8 cellular contexts compared by ENCODE assay signal in the genomic region with DNA sequence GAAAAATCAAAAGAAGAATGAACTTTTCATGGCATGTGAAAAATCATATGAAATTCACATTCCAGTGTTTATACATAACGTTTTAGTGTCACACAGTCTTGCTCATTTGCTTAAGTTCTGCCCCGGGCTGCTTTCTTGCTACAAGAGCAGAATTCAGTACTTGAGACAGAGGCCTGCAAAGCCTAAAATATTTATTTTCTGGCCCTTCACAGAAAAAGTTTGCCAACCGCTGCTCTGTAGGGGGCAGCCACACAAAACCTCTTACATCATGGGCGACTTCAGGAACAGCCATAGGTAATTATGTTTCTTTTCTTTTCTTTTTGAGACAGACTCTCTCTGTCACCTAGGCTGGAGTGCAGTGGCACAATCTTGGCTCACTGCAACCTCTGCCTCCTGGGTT. TPM values are rescaled to one million over a fixed set of nuclear protein-coding genes. Genes with fewer than 3 reads are reported as not detected.
DNase-seq lines count a peak whose midpoint lies in the region; ATAC-seq and TF ChIP-seq lines count a peak whose summit lies in the region.

No MANE protein-coding gene starts in this region.

- H3K9me3 Mint-ChIP-seq in activated CD8-positive, alpha-beta T cell treated with anti-CD3 and anti-CD28 coated beads for 36 hours: no peaks in the 10 kb centered on the region

- POLR2A ChIA-PET in activated CD8-positive, alpha-beta T cell treated with anti-CD3 and anti-CD28 coated beads for 36 hours (lab: Charles Lee): interaction anchor here (1.1 to 1.4 kb wide), 3 partner anchors 11 to 96 kb away, joined by 3 to 4 read pairs (median 4); partner anchors contain the start of gene ARL2

- no peak for ATAC-seq in activated CD8-positive, alpha-beta T cell treated with anti-CD3 and anti-CD28 coated beads for 36 hours
- no peak for ATAC-seq in GM18907 (IDR thresholded peaks at IDR 0.05; ENCODE audit: unreplicated experiment)

- peak overlapping the region; percentile 85 for H3K4me2 ChIP-seq in skeletal muscle satellite cell (ENCODE audit: low read length)

- H3K36me3 Mint-ChIP-seq in activated CD8-positive, alpha-beta T cell treated with anti-CD3 and anti-CD28 coated beads for 36 hours (ENCODE audit: low read depth): peaks cover 1% of the 10 kb centered on the region

- H3K4me1 ChIP-seq in HUES48 (ENCODE audit: control insufficient read depth, insufficient read depth, low read length) (peaks cover 12% of the 10 kb centered on the region; the same call in 1 of the 2 replicates), right atrium auricular region (peaks cover 0 to 34% of the 10 kb centered on the region in 2 donors), skeletal muscle satellite cell (ENCODE audit: control insufficient read depth, insufficient read depth, low read length) (peaks cover 19% of the 10 kb centered on the region)

- peak overlapping the region; percentile 65 for H3K4me3 ChIP-seq in HUES48 (ENCODE audit: low read depth, low read length)
- peak overlapping the region; percentile 45 to 84 for H3K4me3 ChIP-seq in right atrium auricular region
- peak overlapping the region; percentile 67 for H3K4me3 ChIP-seq in skeletal muscle satellite cell (ENCODE audit: low read length)

- TF ChIP-seq CTCF in C4-2B (conservative IDR thresholded peaks at IDR 0.05) (no peak), right atrium auricular region (IDR thresholded peaks at IDR 0.05) (no peak)
- TF ChIP-seq CTCF in activated CD8-positive, alpha-beta T cell treated with anti-CD3 and anti-CD28 coated beads for 36 hours (IDR thresholded peaks at IDR 0.05): peak; percentile 20

- peaks cover 24% of the 10 kb centered on the region for H3K4me1 Mint-ChIP-seq in activated CD8-positive, alpha-beta T cell treated with anti-CD3 and anti-CD28 coated beads for 36 hours (ENCODE audit: low read depth)

- peak; percentile 33 for DNase-seq in activated CD8-positive, alpha-beta T cell treated with anti-CD3 and anti-CD28 coated beads for 36 hours
- DNase-seq in right atrium auricular region (ENCODE audit: low spot score) (no peak), posterior vena cava (ENCODE audit: low spot score) (no peak), activated gamma-delta T cell treated with Interleukin-2 at 50 U/mL for 16 hours (no peak)

- no peak overlapping the region; the same call in 1 of the 2 replicates for H3K9ac ChIP-seq in HUES48 (ENCODE audit: low read depth, low read length)
- H3K9ac ChIP-seq in skeletal muscle satellite cell (ENCODE audit: low read depth, low read length): peak overlapping the region; percentile 72

- H3K27me3 ChIP-seq in HUES48 (ENCODE audit: control insufficient read depth, insufficient read depth, low read length) (no peaks in the 10 kb centered on the region), right atrium auricular region (no peaks in the 10 kb centered on the region), skeletal muscle satellite cell (ENCODE audit: control insufficient read depth, insufficient read depth, low read length) (no peaks in the 10 kb centered on the region)

- H3K27me3 Mint-ChIP-seq in activated CD8-positive, alpha-beta T cell treated with anti-CD3 and anti-CD28 coated beads for 36 hours: no peaks in the 10 kb centered on the region

- peak overlapping the region; percentile 84 for H3K27ac Mint-ChIP-seq in activated CD8-positive, alpha-beta T cell treated with anti-CD3 and anti-CD28 coated beads for 36 hours

- H3K4me3 Mint-ChIP-seq in activated CD8-positive, alpha-beta T cell treated with anti-CD3 and anti-CD28 coated beads for 36 hours: peak overlapping the region; percentile 93

- CTCF ChIA-PET in activated CD8-positive, alpha-beta T cell treated with anti-CD3 and anti-CD28 coated beads for 36 hours (lab: Charles Lee): interaction anchor here (0.5 to 1.8 kb wide), 6 partner anchors 30 to 217 kb away, joined by 3 to 7 read pairs (median 4); partner anchors contain the start of gene ARL2

- no peaks in the 10 kb centered on the region for H3K9me3 ChIP-seq in HUES48 (ENCODE audit: control insufficient read depth, insufficient read depth, low read length)
- H3K9me3 ChIP-seq in right atrium auricular region: no peaks in the 10 kb centered on the region
- no peaks in the 10 kb centered on the region for H3K9me3 ChIP-seq in skeletal muscle satellite cell (replicated peaks; ENCODE audit: low read length)

- H3K27ac ChIP-seq in C4-2B (peak overlapping the region; percentile 71; the same call in 1 of the 2 replicates), HUES48 (ENCODE audit: low read depth, low read length) (peak overlapping the region; percentile 65), right atrium auricular region (peak overlapping the region; percentile 77 to 86)

- intact Hi-C loops in activated CD8-positive, alpha-beta T cell treated with anti-CD3 and anti-CD28 coated beads for 36 hours (cut with micrococcal nuclease): no loop called here
- intact Hi-C loops in posterior vena cava (cut with DNase I): no loop called here

- H3K36me3 ChIP-seq in HUES48 (ENCODE audit: control insufficient read depth, insufficient read depth, low read length) (peaks cover 10% of the 10 kb centered on the region), right atrium auricular region (peaks cover 11% of the 10 kb centered on the region), skeletal muscle satellite cell (ENCODE audit: insufficient read depth, low read length) (peaks cover 8% of the 10 kb centered on the region)

RNA-seq across cellular contexts. Expression of gene ATG2A, which starts 1.0 kb away (rescaled TPM):
- 10 to 100 TPM; 17.1 to 17.5 TPM for total RNA-seq in activated CD8-positive, alpha-beta T cell treated with anti-CD3 and anti-CD28 coated beads for 36 hours
- total RNA-seq in right atrium auricular region (10 to 100 TPM; 16.0 to 24.1 TPM), posterior vena cava (10 to 100 TPM; 12.3 to 14.9 TPM)
- total RNA-seq in skeletal muscle satellite cell (2012; rRNA removed): 13.3 and 22.1 TPM in 2 replicates

RNA-seq across cellular contexts. Expression of gene PPP2R5B, which starts 6.4 kb away (rescaled TPM):
- total RNA-seq in activated CD8-positive, alpha-beta T cell treated with anti-CD3 and anti-CD28 coated beads for 36 hours: 10 to 100 TPM; 20.2 to 21.2 TPM
- total RNA-seq in right atrium auricular region (10 to 100 TPM; 21.5 to 23.0 TPM), posterior vena cava (10 to 100 TPM; 17.5 to 30.7 TPM)
- total RNA-seq in skeletal muscle satellite cell (2012; rRNA removed): 6.1 and 9.8 TPM in 2 replicates

RNA-seq across cellular contexts. Expression of gene GPHA2, which starts 17.6 kb away (rescaled TPM):
- total RNA-seq in activated CD8-positive, alpha-beta T cell treated with anti-CD3 and anti-CD28 coated beads for 36 hours: not detected
- not detected for total RNA-seq in right atrium auricular region
- not detected in 2 replicates for total RNA-seq in skeletal muscle satellite cell (2012; rRNA removed)
- total RNA-seq in posterior vena cava: not detected

RNA-seq across cellular contexts. Expression of gene EHD1, which starts 39.6 kb away (rescaled TPM):
- 10 to 100 TPM; 60.3 to 65.1 TPM for total RNA-seq in activated CD8-positive, alpha-beta T cell treated with anti-CD3 and anti-CD28 coated beads for 36 hours
- total RNA-seq in right atrium auricular region (10 to 100 TPM; 29.5 to 34.1 TPM), posterior vena cava (100 to 1,000 TPM; 135 to 164 TPM)
- total RNA-seq in skeletal muscle satellite cell (2012; rRNA removed): 43.7 and 56.5 TPM in 2 replicates

RNA-seq across cellular contexts. Expression of gene MAJIN, which starts 53.9 kb away (rescaled TPM):
- total RNA-seq in activated CD8-positive, alpha-beta T cell treated with anti-CD3 and anti-CD28 coated beads for 36 hours: not detected
- total RNA-seq in right atrium auricular region: not detected
- total RNA-seq in skeletal muscle satellite cell (2012; rRNA removed): not detected in 2 replicates
- total RNA-seq in posterior vena cava: not detected
